In the genomic region with DNA sequence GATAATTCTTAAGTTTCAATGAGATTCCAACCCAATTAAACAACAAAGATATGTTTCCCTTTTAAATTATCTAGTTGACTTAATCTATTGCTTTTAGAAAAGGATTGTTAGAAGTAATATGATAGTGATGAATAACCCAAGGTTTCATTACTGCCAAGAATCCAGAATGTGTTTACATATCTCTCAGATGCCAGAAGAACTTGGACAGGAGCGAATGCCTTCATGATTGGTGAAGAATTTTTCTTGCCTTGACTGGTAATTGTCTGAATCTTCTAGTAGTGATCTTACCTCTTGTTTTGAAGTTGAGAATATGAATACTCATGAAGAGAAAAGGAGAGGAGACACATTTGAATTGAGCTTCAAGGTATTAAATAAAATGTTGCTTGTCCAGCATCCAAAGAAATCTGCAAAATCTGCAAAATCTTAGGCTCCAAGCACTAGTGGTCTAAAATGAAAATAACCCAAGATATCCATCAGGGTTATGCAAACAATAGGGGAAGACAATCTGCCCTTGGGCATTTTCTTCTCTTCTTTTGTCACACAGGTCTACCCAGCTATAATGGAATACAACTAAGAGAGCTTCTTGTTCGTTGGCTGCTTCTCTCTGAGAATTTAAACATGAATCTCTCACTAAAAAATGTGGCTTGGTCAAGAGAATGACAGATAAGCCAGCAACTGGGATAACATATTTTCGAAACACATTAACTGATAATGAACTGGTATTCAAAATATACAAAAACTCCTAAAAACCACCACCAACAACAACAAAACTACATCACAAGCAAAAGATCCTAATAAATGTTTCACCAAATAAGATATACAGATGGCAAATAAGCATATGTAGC, we compare ENCODE assay signal across 15 cellular contexts.
DNase-seq lines count a peak whose midpoint lies in the region; ATAC-seq, FAIRE-seq and TF ChIP-seq lines count a peak whose summit lies in the region.
"Had no signal": no experiment of that assay in that cellular context is flagged by ENCODE, and none has a peak within 500 bp of the region (broad histone marks: within the 10 kb centered on the region; RNA-seq: fewer than 3 reads in every experiment).

No MANE protein-coding gene starts in this region.

- H2BK5ac ChIP-seq in mesenchymal stem cell (ENCODE audit: low read depth, low read length, poor library complexity, severe bottlenecking), result no peak overlapping the region

- H3K4me3 ChIP-seq in endothelial cell of umbilical vein (replicated peaks in 1 of 3; ENCODE audit: insufficient read depth in 1 of 3, low read depth in 1 of 3, low read length in 3 of 3), result no peak overlapping the region
- H3K4me3 ChIP-seq in mesenchymal stem cell (ENCODE audit: insufficient read depth in 1 of 2, low read depth in 1 of 2, low read length in 2 of 2), result no peak overlapping the region

- no peaks in the 10 kb centered on the region for H3K4me1 ChIP-seq in endothelial cell of umbilical vein (ENCODE audit: control insufficient read depth, extremely low read depth, insufficient read depth, low read length)
- H3K4me1 ChIP-seq in mesenchymal stem cell (ENCODE audit: control insufficient read depth, insufficient read depth, low read depth, low read length), result no peaks in the 10 kb centered on the region
- H3K4me1 ChIP-seq: Caco-2 had no signal

- H4K91ac ChIP-seq in mesenchymal stem cell (ENCODE audit: low read length), result no peak overlapping the region

- H3K18ac ChIP-seq in mesenchymal stem cell (ENCODE audit: low read depth in 1 of 2, low read length in 2 of 2), result no peak overlapping the region

- no peak overlapping the region for H3K9ac ChIP-seq in endothelial cell of umbilical vein (replicated peaks; ENCODE audit: extremely low read depth, insufficient read depth, low read length)
- no peak overlapping the region for H3K9ac ChIP-seq in mesenchymal stem cell (ENCODE audit: low read length)

- H3K27ac ChIP-seq in endothelial cell of umbilical vein (ENCODE audit: insufficient read depth, low read depth, low read length) (no peak overlapping the region), mesenchymal stem cell (ENCODE audit: low read length, poor library complexity, severe bottlenecking) (no peak overlapping the region)

- CTCF ChIA-PET in endothelial cell of umbilical vein (lab: Charles Lee), result no interaction called here

- no peak overlapping the region for H3K14ac ChIP-seq in mesenchymal stem cell (ENCODE audit: low read length in 2 of 2)

- no peak for TF ChIP-seq CTCF in endothelial cell of umbilical vein (IDR thresholded peaks at IDR 0.05; ENCODE audit: extremely low read depth in 1 of 2, insufficient read depth in 1 of 2, low read depth in 1 of 2, low read length in 2 of 2)

- ATAC-seq in Right ventricle myocardium superior (ENCODE audit: poor library complexity), result no peak
- no peak for ATAC-seq in activated CD4-positive, CD25-positive, alpha-beta regulatory T cell treated with anti-CD3 and anti-CD28 coated beads, Interleukin-2, amount 50 U/mL, for 24 hours

- H2AK5ac ChIP-seq in mesenchymal stem cell (ENCODE audit: low read length, severe bottlenecking), result no peak overlapping the region

- H2BK15ac ChIP-seq in mesenchymal stem cell (ENCODE audit: low read depth, poor library complexity, severe bottlenecking), result no peak overlapping the region

- TF ChIP-seq POLR2A in endothelial cell of umbilical vein (IDR thresholded peaks at IDR 0.05; ENCODE audit: low read depth, low read length), result no peak

- H4K20me1 ChIP-seq in endothelial cell of umbilical vein (replicated peaks; ENCODE audit: control insufficient read depth, extremely low read depth, insufficient read depth, low read length), result no peaks in the 10 kb centered on the region

- H3K27me3 ChIP-seq in endothelial cell of umbilical vein (ENCODE audit: control insufficient read depth in 2 of 2, insufficient read depth in 2 of 2, low read length in 2 of 2) (no peaks in the 10 kb centered on the region), mesenchymal stem cell (ENCODE audit: control insufficient read depth in 1 of 2, insufficient read depth in 1 of 2, low read length in 2 of 2) (no peaks in the 10 kb centered on the region)

- intact Hi-C loops in endothelial cell of umbilical vein (cut with micrococcal nuclease), result no loop called here
- intact Hi-C loops in Right ventricle myocardium superior (cut with DNase I), result no loop called here

- no peaks in the 10 kb centered on the region for H3K9me1 ChIP-seq in endothelial cell of umbilical vein (replicated peaks; ENCODE audit: control insufficient read depth, extremely low read depth, insufficient read depth, low read length)

- H3K23ac ChIP-seq in mesenchymal stem cell (ENCODE audit: low read length in 2 of 2), result no peak overlapping the region

- BruUV-seq in endothelial cell of umbilical vein (replicated peaks; lab: Mats Ljungman, UMichigan), result no TSS peak

- H3K79me1 ChIP-seq in mesenchymal stem cell (replicated peaks; ENCODE audit: low read length, poor library complexity, severe bottlenecking), result no peaks in the 10 kb centered on the region

- H3K9me3 ChIP-seq in endothelial cell of umbilical vein (replicated peaks; ENCODE audit: control insufficient read depth, insufficient read depth, low read length) (no peaks in the 10 kb centered on the region), mesenchymal stem cell (ENCODE audit: control insufficient read depth, low read length) (peaks cover 10% of the 10 kb centered on the region)
- H3K9me3 ChIP-seq: Caco-2 had no signal

- dilution Hi-C loops in endothelial cell of umbilical vein (cut with MboI; ENCODE audit: extremely low pct_ligation_motif_present, low sequenced_read_pairs), result no loop called here

- DNase-seq in H4 (ENCODE audit: low spot score) (peak; percentile 29), NCI-H226 (peak; percentile 77), endothelial cell of umbilical vein (ENCODE audit: low read depth, low spot score) (peak; percentile 15), mesenchymal stem cell (peak; percentile 12), Right ventricle myocardium superior (no peak), NCI-H1105 (lab: John Stamatoyannopoulos, UW) (no peak)
- DNase-seq: AML-193; Caco-2; H9; Karpas-422; NCI-H1930; NCI-H345; NK-92 treated with Interleukin-12 subunit alpha and Interleukin-12 subunit beta, amount 100 ng/mL, for 24 hours; RPMI8226 had no signal

- H2AFZ ChIP-seq in endothelial cell of umbilical vein (ENCODE audit: low read depth, low read length) (no peak overlapping the region), mesenchymal stem cell (ENCODE audit: low read depth, low read length) (no peak overlapping the region)

- POLR2A ChIA-PET in endothelial cell of umbilical vein (lab: Charles Lee), result no interaction called here

- no peaks in the 10 kb centered on the region for H3K79me2 ChIP-seq in endothelial cell of umbilical vein (ENCODE audit: control insufficient read depth, insufficient read depth, low read length)

- no peak for FAIRE-seq in endothelial cell of umbilical vein (lab: Jason Lieb, UNC)

- no peak overlapping the region for H2BK120ac ChIP-seq in mesenchymal stem cell (ENCODE audit: low read depth, low read length)

- no peak overlapping the region for H3K4ac ChIP-seq in mesenchymal stem cell (ENCODE audit: low read depth in 1 of 2, low read length in 2 of 2)

- H4K8ac ChIP-seq in mesenchymal stem cell (ENCODE audit: low read length), result no peak overlapping the region

- H3K4me2 ChIP-seq in endothelial cell of umbilical vein (ENCODE audit: insufficient read depth, low read length), result no peak overlapping the region
- H3K4me2 ChIP-seq in mesenchymal stem cell (ENCODE audit: low read length, poor library complexity, severe bottlenecking), result no peak overlapping the region

- H3K36me3 ChIP-seq in endothelial cell of umbilical vein (ENCODE audit: control insufficient read depth in 2 of 2, extremely low read depth in 1 of 2, insufficient read depth in 2 of 2, low read length in 2 of 2) (no peaks in the 10 kb centered on the region), mesenchymal stem cell (ENCODE audit: control insufficient read depth in 1 of 2, insufficient read depth in 2 of 2, low read depth in 1 of 2, low read length in 2 of 2) (no peaks in the 10 kb centered on the region)

- H2BK12ac ChIP-seq in mesenchymal stem cell (ENCODE audit: low read length in 2 of 2), result no peak overlapping the region

- 77% methylated on average over 3 of the region's 3 CpGs for WGBS in mesenchymal stem cell

TF ChIP-seq in endothelial cell of umbilical vein, 7 proteins besides CTCF, POLR2A, EP300 and RAD21:
- TF ChIP-seq, protein P1, sequence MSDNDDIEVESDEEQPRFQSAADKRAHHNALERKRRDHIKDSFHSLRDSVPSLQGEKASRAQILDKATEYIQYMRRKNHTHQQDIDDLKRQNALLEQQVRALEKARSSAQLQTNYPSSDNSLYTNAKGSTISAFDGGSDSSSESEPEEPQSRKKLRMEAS (IDR thresholded peaks at IDR 0.05; ENCODE audit: insufficient read depth, insufficient read length), result no peak
- no peak for TF ChIP-seq MYC (IDR thresholded peaks at IDR 0.05; ENCODE audit: low read depth, low read length)
- TF ChIP-seq POLR2AphosphoS5 (IDR thresholded peaks at IDR 0.05; ENCODE audit: insufficient read depth, low read depth, low read length), result no peak
- TF ChIP-seq GATA2 (IDR thresholded peaks at IDR 0.05; ENCODE audit: insufficient read depth, insufficient read length, low read depth, low read length), result no peak
- TF ChIP-seq JUN (IDR thresholded peaks at IDR 0.05; ENCODE audit: borderline replicate concordance, insufficient read depth, insufficient read length, low read depth), result no peak
- no peak for TF ChIP-seq EZH2 (IDR thresholded peaks at IDR 0.05; ENCODE audit: borderline replicate concordance, low read depth, low read length, severe bottlenecking)
TF ChIP-seq in endothelial cell of umbilical vein: peak in this region for 0.

Comparison
In these comparisons a context has a peak if more than half of its experiments do, and no peak if none do; other contexts are left out.
1. DNase-seq: peak in H4 (single experiment), NCI-H226 (single experiment), endothelial cell of umbilical vein (single experiment) and mesenchymal stem cell (single experiment); none in Right ventricle myocardium superior (single experiment) and NCI-H1105 (single experiment).